Comparison of ENCODE assay signal across 2 cellular contexts in the genomic region with DNA sequence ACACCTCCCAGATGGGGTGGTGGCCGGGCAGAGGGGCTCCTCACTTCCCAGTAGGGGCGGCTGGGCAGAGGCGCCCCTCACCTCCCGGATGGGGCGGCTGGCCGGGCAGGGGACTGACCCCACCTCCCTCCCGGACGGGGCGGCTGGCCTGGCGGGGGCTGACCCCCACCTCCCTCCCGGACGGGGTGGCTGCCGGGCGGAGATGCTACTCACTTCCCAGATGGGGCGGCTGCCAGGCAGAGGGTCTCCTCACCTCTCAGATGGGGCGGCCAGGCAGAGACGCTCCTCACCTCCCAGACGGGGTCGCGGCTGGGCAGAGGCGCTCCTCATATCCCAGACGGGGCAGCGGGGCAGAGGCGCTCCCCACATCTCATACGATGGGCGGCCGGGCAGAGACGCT. TPM values are rescaled to one million over a fixed set of nuclear protein-coding genes. Genes with fewer than 3 reads are reported as not detected.
"Had no signal": no experiment of that assay in that cellular context is flagged by ENCODE, and none has a peak within 500 bp of the region (broad histone marks: within the 10 kb centered on the region; RNA-seq: fewer than 3 reads in every experiment).

No MANE protein-coding gene starts in this region.

RNA-seq across cellular contexts. Expression of gene ZNF486, which starts 8.8 kb away (rescaled TPM):
- total RNA-seq: MCF 10A, NCI-H460 had no signal
